16 cellular contexts compared by ENCODE assay signal in the genomic region with DNA sequence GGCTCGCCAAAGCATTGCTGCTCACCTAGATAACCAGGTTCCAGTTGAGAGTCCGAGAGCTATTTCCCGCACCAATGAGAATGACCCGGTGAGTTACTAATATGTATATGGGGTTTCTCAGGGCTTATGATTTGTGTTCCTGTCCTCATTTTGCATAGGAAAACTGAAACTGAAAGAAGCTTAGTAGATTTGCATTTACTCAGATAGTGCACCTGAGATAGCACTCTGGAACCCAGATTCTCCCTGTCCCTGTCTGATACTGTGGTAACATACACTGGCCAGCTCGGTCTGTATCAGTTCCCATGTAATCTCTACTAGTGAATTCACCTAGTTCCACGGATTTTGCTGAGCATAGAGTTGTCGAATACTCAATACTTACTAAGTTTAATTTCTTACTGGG.
DNase-seq lines count a peak whose midpoint lies in the region; ATAC-seq lines count a peak whose summit lies in the region.
"Had no signal": no experiment of that assay in that cellular context is flagged by ENCODE, and none has a peak within 500 bp of the region (broad histone marks: within the 10 kb centered on the region; RNA-seq: fewer than 3 reads in every experiment).

No MANE protein-coding gene starts in this region.

- no peaks in the 10 kb centered on the region for H3K9me3 Mint-ChIP-seq in memory B cell
- H3K9me3 Mint-ChIP-seq: immature natural killer cell had no signal

- peak overlapping the region; percentile 81 for H3K27ac Mint-ChIP-seq in memory B cell

- DNase-seq in activated CD4-positive, CD25-positive, alpha-beta regulatory T cell (lab: John Stamatoyannopoulos, UW) = no peak
- DNase-seq in memory B cell (ENCODE audit: low spot score in 2 of 2) (peak in 1 of 2 donors; percentile 11), NCI-H82 treated with DMSO at 0.1 percent for 48 hours (lab: John Stamatoyannopoulos, UW; ENCODE audit: unreplicated experiment) (no peak)
- no peak for DNase-seq in stimulated activated CD4-positive, alpha-beta T cell treated with anti-CD3 and anti-CD28 coated beads, Interleukin-4, amount 100 ng/mL, for 1 hour
- no peak for DNase-seq in NK-92 treated with Interleukin-12 subunit alpha and Interleukin-12 subunit beta, amount 100 ng/mL, for 24 hours (lab: John Stamatoyannopoulos, UW)
- DNase-seq: activated naive CD4-positive, alpha-beta T cell treated with anti-CD3 and anti-CD28 coated beads, Interleukin-2, amount 50 U/mL, for 16 hours; gastrocnemius medialis; GM23248; immature natural killer cell; NCI-H446 treated with DMSO at 0.1 percent for 48 hours; occipital lobe; T-helper 9 cell had no signal

- no peaks in the 10 kb centered on the region for H3K27me3 Mint-ChIP-seq in memory B cell

- peaks cover 12% of the 10 kb centered on the region for H3K36me3 Mint-ChIP-seq in memory B cell

- peak; percentile 70 to 79 for ATAC-seq in activated CD4-positive, CD25-positive, alpha-beta regulatory T cell treated with anti-CD3 and anti-CD28 coated beads, Interleukin-2, amount 50 U/mL, for 24 hours
- ATAC-seq in GM21390 (IDR thresholded peaks at IDR 0.05; ENCODE audit: unreplicated experiment) (peak; percentile 60), HG03342 (IDR thresholded peaks at IDR 0.05; ENCODE audit: unreplicated experiment) (peak; percentile 53), memory B cell (ENCODE audit: low read depth) (peak; percentile 97)
- ATAC-seq: gastrocnemius medialis had no signal

- H3K4me3 Mint-ChIP-seq in memory B cell = peak overlapping the region; percentile 80
- H3K4me3 Mint-ChIP-seq: CD14-positive monocyte, immature natural killer cell had no signal

- H3K4me1 Mint-ChIP-seq in memory B cell = peaks cover 3% of the 10 kb centered on the region
